In genomic region chr1:198657550-198658064, GRCh38 we compare ENCODE assay signal across 8 cellular contexts. TPM values are rescaled to one million over a fixed set of nuclear protein-coding genes. Genes with fewer than 3 reads are reported as not detected.
DNase-seq lines count a peak whose midpoint lies in the region; ATAC-seq lines count a peak whose summit lies in the region.

No MANE protein-coding gene starts in this region.

- ATAC-seq in activated CD4-positive, CD25-positive, alpha-beta regulatory T cell treated with anti-CD3 and anti-CD28 coated beads, Interleukin-2, amount 50 U/mL, for 24 hours, result peak; percentile 41 to 62
- peak; percentile 48 for ATAC-seq in HG02798 (IDR thresholded peaks at IDR 0.05; ENCODE audit: poor library complexity, unreplicated experiment)

- intact Hi-C loops in posterior vena cava (cut with DNase I), result no loop called here

- H3K27ac ChIP-seq in substantia nigra (ENCODE audit: low read depth, low read length, poor library complexity, severe bottlenecking), result no peak overlapping the region

- DNase-seq in activated CD4-positive, CD25-positive, alpha-beta regulatory T cell (lab: John Stamatoyannopoulos, UW), result no peak
- peak; percentile 69 for DNase-seq in NOMO-1 treated with dmso at 0.1 percent for 144 hours (lab: John Stamatoyannopoulos, UW; ENCODE audit: unreplicated experiment)
- peak; percentile 67 for DNase-seq in central memory CD4-positive, alpha-beta T cell
- peak; percentile 78 for DNase-seq in renal cortical epithelial cell (ENCODE audit: low read depth)
- no peak for DNase-seq in substantia nigra (lab: John Stamatoyannopoulos, UW)
- DNase-seq in posterior vena cava (ENCODE audit: low spot score), result no peak

RNA-seq across cellular contexts. Expression of gene PTPRC, which starts 18.8 kb away (rescaled TPM):
- total RNA-seq in renal cortical epithelial cell (not detected in 2 replicates), posterior vena cava (10 to 100 TPM; 30.8 to 41.7 TPM)

Comparison
In these comparisons a context has a peak if more than half of its experiments do, and no peak if none do; other contexts are left out.
1. DNase-seq: peak in NOMO-1 treated with dmso at 0.1 percent for 144 hours (single experiment), central memory CD4-positive, alpha-beta T cell (single experiment) and renal cortical epithelial cell (single experiment); none in activated CD4-positive, CD25-positive, alpha-beta regulatory T cell (0 of 4), substantia nigra (0 of 49) and posterior vena cava (single experiment).
2. RNA of gene PTPRC, which starts 18.8 kb away (total RNA-seq): 30.8 to 41.7 TPM in posterior vena cava; not detected in renal cortical epithelial cell; every median in the first group is over 10 times any median in the second.